ENCODE assay signal across 16 cellular contexts in genomic region chr9:13862562-13862961, GRCh38.
"Had no signal": no experiment of that assay in that cellular context is flagged by ENCODE, and none has a peak within 500 bp of the region (broad histone marks: within the 10 kb centered on the region; RNA-seq: fewer than 3 reads in every experiment).

No MANE protein-coding gene starts in this region.

- H3K36me3 ChIP-seq: lower lobe of right lung, suprapubic skin, transverse colon had no signal

- ATAC-seq: activated T-helper 17 cell treated with anti-CD3 and anti-CD28 coated beads, Interleukin-2, amount 50 U/mL, for 72 hours; naive thymus-derived CD8-positive, alpha-beta T cell; WTC11 had no signal

- H3K9me3 ChIP-seq: lower lobe of right lung, suprapubic skin, transverse colon had no signal

- H3K4me3 ChIP-seq: lower lobe of right lung, suprapubic skin, transverse colon had no signal

- H3K27ac ChIP-seq: epithelial cell of prostate, lower lobe of right lung, suprapubic skin had no signal

- H3K27me3 ChIP-seq: suprapubic skin, transverse colon had no signal

- DNase-seq: activated CD4-positive, alpha-beta T cell treated with anti-CD3 and anti-CD28 coated beads, Interleukin-2, amount 50 U/mL, for 4 hours; activated CD8-positive, alpha-beta memory T cell treated with anti-CD3 and anti-CD28 coated beads for 24 hours; activated CD8-positive, alpha-beta memory T cell treated with anti-CD3 and anti-CD28 coated beads, Interleukin-2, amount 50 U/mL, for 4 hours; activated T-cell treated with anti-CD3 and anti-CD28 coated beads, Interleukin-2, amount 50 U/mL, for 24 hours; amniotic stem cell; lower lobe of right lung; naive thymus-derived CD8-positive, alpha-beta T cell; retina; stimulated activated CD4-positive, alpha-beta T cell treated with anti-CD3 and anti-CD28 coated beads, Interleukin-12 subunit alpha, Interleukin-12 subunit beta, amount 100 ng/mL, for 4 hours; stimulated activated CD4-positive, alpha-beta T cell treated with anti-CD3 and anti-CD28 coated beads, Interleukin-4, amount 100 ng/mL, for 4 hours; T-helper 1 cell had no signal

- H3K4me1 ChIP-seq: lower lobe of right lung had no signal
